Comparison of ENCODE assay signal across 18 cellular contexts in genomic region chr1:227757781-227758180, GRCh38. TPM values are rescaled to one million over a fixed set of nuclear protein-coding genes. Genes with fewer than 3 reads are reported as not detected.
"Had no signal": no experiment of that assay in that cellular context is flagged by ENCODE, and none has a peak within 500 bp of the region (broad histone marks: within the 10 kb centered on the region; RNA-seq: fewer than 3 reads in every experiment).

No MANE protein-coding gene starts in this region.

- H3K4me3 Mint-ChIP-seq: activated naive CD8-positive, alpha-beta T cell; activated T-cell treated with anti-CD3 and anti-CD28 coated beads, Interleukin-2, amount 50 U/mL, for 4 hours had no signal

- H3K27me3 Mint-ChIP-seq: activated naive CD8-positive, alpha-beta T cell had no signal

- ATAC-seq: lower lobe of right lung had no signal

- H3K27me3 ChIP-seq: breast epithelium, transverse colon had no signal

- H3K4me1 ChIP-seq: breast epithelium had no signal

- H3K9me3 Mint-ChIP-seq: activated T-cell treated with anti-CD3 and anti-CD28 coated beads, Interleukin-2, amount 50 U/mL, for 4 hours; nephron; T-helper 2 cell treated with Interferon-gamma antibody and Interleukin-4, amounts not matched to agents 5 μg/mL and 100 μg/mL, for 36 hours had no signal

- H3K36me3 ChIP-seq: prostate gland, transverse colon had no signal

- H3K27ac Mint-ChIP-seq: activated naive CD8-positive, alpha-beta T cell; nephron; T-helper 2 cell treated with Interferon-gamma antibody and Interleukin-4, amounts not matched to agents 5 μg/mL and 100 μg/mL, for 36 hours had no signal

- H3K9me3 ChIP-seq: breast epithelium, lower lobe of right lung, prostate gland, transverse colon had no signal

- H3K4me3 ChIP-seq: breast epithelium, lower lobe of right lung, prostate gland, transverse colon had no signal

- H3K27ac ChIP-seq: breast epithelium, lower lobe of right lung, prostate gland had no signal

- DNase-seq: activated CD4-positive, alpha-beta T cell treated with anti-CD3 and anti-CD28 coated beads, Interleukin-2, amount 50 U/mL, for 4 hours; activated gamma-delta T cell; activated T-cell treated with anti-CD3 and anti-CD28 coated beads, Interleukin-2, amount 50 U/mL, for 4 hours; foreskin melanocyte; kidney glomerular epithelial cell; lower lobe of right lung; SIG-M5; stimulated activated CD4-positive, alpha-beta T cell treated with anti-CD3 and anti-CD28 coated beads, Interleukin-4, amount 100 ng/mL, for 4 hours; SW 1271; transverse colon had no signal

RNA-seq across cellular contexts. Expression of gene PRSS38, which starts 57.7 kb away (rescaled TPM):
- total RNA-seq: activated T-cell treated with anti-CD3 and anti-CD28 coated beads, Interleukin-2, amount 50 U/mL, for 4 hours; breast epithelium; endothelial cell of umbilical vein; lower lobe of right lung; mucosa of gallbladder; occipital lobe; transverse colon had no signal
- polyA plus RNA-seq: endothelial cell of umbilical vein had no signal
